Comparison of ENCODE assay signal across 35 cellular contexts in genomic region chr4:175139205-175139604, GRCh38.
"Had no signal": no experiment of that assay in that cellular context is flagged by ENCODE, and none has a peak within 500 bp of the region (broad histone marks: within the 10 kb centered on the region; RNA-seq: fewer than 3 reads in every experiment).

No MANE protein-coding gene starts in this region.

- H3K27ac Mint-ChIP-seq: activated naive CD4-positive, alpha-beta T cell treated with anti-CD3 and anti-CD28 coated beads for 36 hours; activated naive CD4-positive, alpha-beta T cell treated with anti-CD3 and anti-CD28 coated beads, Interleukin-2, amount 10 ng/mL, durations not matched to agents 7 days and 5 days; activated naive CD4-positive, alpha-beta T cell treated with anti-CD3 and anti-CD28 coated beads, Interleukin-2, amount 50 U/mL, for 24 hours; activated naive CD4-positive, alpha-beta T cell treated with anti-CD3 and anti-CD28 coated beads, Interleukin-2, amount 50 U/mL, for 72 hours; activated naive CD8-positive, alpha-beta T cell; activated naive CD8-positive, alpha-beta T cell treated with anti-CD3 and anti-CD28 coated beads for 36 hours; activated naive CD8-positive, alpha-beta T cell treated with anti-CD3 and anti-CD28 coated beads, Interleukin-2, amount 10 ng/mL, durations not matched to agents 7 days and 5 days; activated naive CD8-positive, alpha-beta T cell treated with anti-CD3 and anti-CD28 coated beads, Interleukin-2, amount 50 U/mL, for 24 hours; activated T-cell treated with anti-CD3 and anti-CD28 coated beads, Interleukin-2, amount 50 U/mL, for 72 hours; activated T-helper 1 cell treated with anti-CD3 and anti-CD28 coated beads, Interleukin-12 subunit alpha, Interleukin-12 subunit beta, Interleukin-2, Interleukin-4 antibody, amounts not matched to agents 30 ng/mL and 10 ng/mL and 1 ng/mL, durations not matched to agents 14 hours and 24 hours and 36 hours; activated T-helper 17 cell treated with anti-CD3 and anti-CD28 coated beads, Interleukin-2, amount 50 U/mL, for 72 hours; activated T-helper 2 cell treated with anti-CD3 and anti-CD28 coated beads, Interferon-gamma antibody, Interleukin-2, Interleukin-4, amounts not matched to agents 10 μg/mL and 5 μg/mL and 100 μg/mL, durations not matched to agents 14 hours and 24 hours and 36 hours; brain had no signal

- H3K36me3 ChIP-seq: adrenal gland, ascending aorta, brain microvascular endothelial cell, breast epithelium, cardiac muscle cell had no signal

- H3K36me3 Mint-ChIP-seq: activated naive CD4-positive, alpha-beta T cell treated with anti-CD3 and anti-CD28 coated beads, Interleukin-2, amount 10 ng/mL, durations not matched to agents 7 days and 5 days; activated naive CD4-positive, alpha-beta T cell treated with anti-CD3 and anti-CD28 coated beads, Interleukin-2, amount 50 U/mL, for 24 hours; activated naive CD4-positive, alpha-beta T cell treated with anti-CD3 and anti-CD28 coated beads, Interleukin-2, amount 50 U/mL, for 72 hours; activated naive CD8-positive, alpha-beta T cell; activated naive CD8-positive, alpha-beta T cell treated with anti-CD3 and anti-CD28 coated beads for 36 hours; activated naive CD8-positive, alpha-beta T cell treated with anti-CD3 and anti-CD28 coated beads, Interleukin-2, amount 10 ng/mL, durations not matched to agents 7 days and 5 days; brain had no signal

- H3K4me3 Mint-ChIP-seq: activated naive CD4-positive, alpha-beta T cell treated with anti-CD3 and anti-CD28 coated beads for 36 hours; activated naive CD4-positive, alpha-beta T cell treated with anti-CD3 and anti-CD28 coated beads, Interleukin-2, amount 10 ng/mL, durations not matched to agents 7 days and 5 days; activated naive CD4-positive, alpha-beta T cell treated with anti-CD3 and anti-CD28 coated beads, Interleukin-2, amount 50 U/mL, for 24 hours; activated naive CD8-positive, alpha-beta T cell; activated naive CD8-positive, alpha-beta T cell treated with anti-CD3 and anti-CD28 coated beads for 36 hours; activated naive CD8-positive, alpha-beta T cell treated with anti-CD3 and anti-CD28 coated beads, Interleukin-2, amount 10 ng/mL, durations not matched to agents 7 days and 5 days; activated naive CD8-positive, alpha-beta T cell treated with anti-CD3 and anti-CD28 coated beads, Interleukin-2, amount 50 U/mL, for 24 hours; activated T-cell treated with anti-CD3 and anti-CD28 coated beads, Interleukin-2, amount 50 U/mL, for 4 hours; activated T-cell treated with anti-CD3 and anti-CD28 coated beads, Interleukin-2, amount 50 U/mL, for 72 hours; activated T-helper 1 cell treated with anti-CD3 and anti-CD28 coated beads, Interleukin-12 subunit alpha, Interleukin-12 subunit beta, Interleukin-2, Interleukin-4 antibody, amounts not matched to agents 30 ng/mL and 10 ng/mL and 1 ng/mL, durations not matched to agents 14 hours and 24 hours and 36 hours; activated T-helper 17 cell treated with anti-CD3 and anti-CD28 coated beads, Interleukin-2, amount 50 U/mL, for 72 hours; brain; central memory CD8-positive, alpha-beta T cell had no signal

- H3K27me3 ChIP-seq: adrenal gland, ascending aorta, body of pancreas, brain microvascular endothelial cell, breast epithelium, cardiac muscle cell had no signal

- H3K9me3 Mint-ChIP-seq: brain had no signal

- H3K4me1 ChIP-seq: adrenal gland, ascending aorta, body of pancreas, breast epithelium had no signal

- H3K9me3 ChIP-seq: adrenal gland, ascending aorta, body of pancreas, breast epithelium had no signal

- ATAC-seq: activated naive CD4-positive, alpha-beta T cell treated with anti-CD3 and anti-CD28 coated beads, Interleukin-2, amount 50 U/mL, for 72 hours; activated naive CD8-positive, alpha-beta T cell treated with anti-CD3 and anti-CD28 coated beads, Interleukin-2, amount 50 U/mL, for 24 hours; activated T-cell treated with anti-CD3 and anti-CD28 coated beads, Interleukin-2, amount 50 U/mL, for 4 hours; activated T-cell treated with anti-CD3 and anti-CD28 coated beads, Interleukin-2, amount 50 U/mL, for 72 hours; activated T-helper 17 cell treated with anti-CD3 and anti-CD28 coated beads, Interleukin-2, amount 50 U/mL, for 72 hours; body of pancreas had no signal

- H3K4me1 Mint-ChIP-seq: activated naive CD4-positive, alpha-beta T cell treated with anti-CD3 and anti-CD28 coated beads, Interleukin-2, amount 10 ng/mL, durations not matched to agents 7 days and 5 days; activated naive CD4-positive, alpha-beta T cell treated with anti-CD3 and anti-CD28 coated beads, Interleukin-2, amount 50 U/mL, for 24 hours; activated naive CD8-positive, alpha-beta T cell treated with anti-CD3 and anti-CD28 coated beads for 36 hours; activated naive CD8-positive, alpha-beta T cell treated with anti-CD3 and anti-CD28 coated beads, Interleukin-2, amount 10 ng/mL, durations not matched to agents 7 days and 5 days; activated naive CD8-positive, alpha-beta T cell treated with anti-CD3 and anti-CD28 coated beads, Interleukin-2, amount 50 U/mL, for 24 hours; activated T-helper 17 cell treated with anti-CD3 and anti-CD28 coated beads, Interleukin-2, amount 50 U/mL, for 72 hours; brain; central memory CD8-positive, alpha-beta T cell had no signal

- H3K27ac ChIP-seq: adrenal gland, ascending aorta, body of pancreas, brain microvascular endothelial cell, breast epithelium, cardiac muscle cell had no signal

- H3K27me3 Mint-ChIP-seq: activated naive CD4-positive, alpha-beta T cell treated with anti-CD3 and anti-CD28 coated beads, Interleukin-2, amount 10 ng/mL, durations not matched to agents 7 days and 5 days; activated naive CD4-positive, alpha-beta T cell treated with anti-CD3 and anti-CD28 coated beads, Interleukin-2, amount 50 U/mL, for 24 hours; activated naive CD8-positive, alpha-beta T cell; activated naive CD8-positive, alpha-beta T cell treated with anti-CD3 and anti-CD28 coated beads for 36 hours; activated naive CD8-positive, alpha-beta T cell treated with anti-CD3 and anti-CD28 coated beads, Interleukin-2, amount 10 ng/mL, durations not matched to agents 7 days and 5 days; activated naive CD8-positive, alpha-beta T cell treated with anti-CD3 and anti-CD28 coated beads, Interleukin-2, amount 50 U/mL, for 24 hours; activated T-helper 17 cell treated with anti-CD3 and anti-CD28 coated beads, Interleukin-2, amount 50 U/mL, for 72 hours; brain; central memory CD8-positive, alpha-beta T cell had no signal

- DNase-seq: activated effector memory CD4-positive, alpha-beta T cell treated with anti-CD3 and anti-CD28 coated beads, Interleukin-2, amount 50 U/mL, for 16 hours; activated effector memory CD4-positive, alpha-beta T cell treated with Interleukin-2 at 50 U/mL for 16 hours; activated gamma-delta T cell; activated gamma-delta T cell treated with Interleukin-2 at 50 U/mL for 16 hours; activated naive CD4-positive, alpha-beta T cell; activated naive CD4-positive, alpha-beta T cell treated with anti-CD3 and anti-CD28 coated beads for 36 hours; activated naive CD4-positive, alpha-beta T cell treated with anti-CD3 and anti-CD28 coated beads, Interleukin-2, amount 10 ng/mL, durations not matched to agents 7 days and 5 days; activated naive CD4-positive, alpha-beta T cell treated with anti-CD3 and anti-CD28 coated beads, Interleukin-2, amount 50 U/mL, for 16 hours; activated naive CD4-positive, alpha-beta T cell treated with Interleukin-2 at 50 U/mL for 16 hours; activated naive CD8-positive, alpha-beta T cell treated with anti-CD3 and anti-CD28 coated beads for 36 hours; activated naive CD8-positive, alpha-beta T cell treated with anti-CD3 and anti-CD28 coated beads, Interleukin-2, amount 10 ng/mL, durations not matched to agents 7 days and 5 days; activated naive CD8-positive, alpha-beta T cell treated with anti-CD3 and anti-CD28 coated beads, Interleukin-2, amount 50 U/mL, for 24 hours; activated T-cell treated with anti-CD3 and anti-CD28 coated beads, Interleukin-2, amount 50 U/mL, for 4 hours; activated T-cell treated with anti-CD3 and anti-CD28 coated beads, Interleukin-2, amount 50 U/mL, for 48 hours; activated T-cell treated with anti-CD3 and anti-CD28 coated beads, Interleukin-2, amount 50 U/mL, for 72 hours; adrenal gland; amniotic stem cell; amygdala; anterior cingulate cortex; body of pancreas; brain microvascular endothelial cell; caudate nucleus; central memory CD4-positive, alpha-beta T cell; cerebellar nuclear complex had no signal

- H3K4me3 ChIP-seq: adrenal gland, ascending aorta, body of pancreas, breast epithelium, cardiac muscle cell had no signal
